Comparison of ENCODE assay signal across 8 cellular contexts in the genomic region with DNA sequence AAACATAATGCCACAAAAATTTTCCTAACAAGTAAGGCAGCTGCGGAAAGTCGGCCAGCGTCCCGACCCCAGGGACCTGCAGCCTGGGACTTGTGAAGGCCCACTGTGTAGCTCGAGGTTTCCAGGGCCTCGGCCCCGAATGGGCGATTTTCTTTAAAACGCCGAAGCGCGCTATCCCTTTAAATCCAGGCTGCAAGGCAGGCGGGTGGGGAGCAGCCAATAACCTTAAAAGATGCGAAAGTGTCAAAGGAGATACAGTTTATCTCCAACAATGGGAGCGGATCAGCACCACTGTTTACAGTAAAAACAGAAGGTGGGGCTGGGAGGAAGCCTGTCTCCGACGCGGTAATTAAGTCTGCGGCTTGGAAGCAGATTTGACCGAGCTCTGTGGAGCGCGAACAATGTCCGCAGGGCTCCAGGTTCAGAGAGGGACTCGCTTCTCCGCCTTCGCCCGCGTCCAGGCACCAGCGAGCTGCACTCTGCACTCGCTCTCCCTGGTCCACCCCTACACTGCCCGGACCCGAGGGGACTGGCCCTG. TPM values are rescaled to one million over a fixed set of nuclear protein-coding genes. Genes with fewer than 3 reads are reported as not detected.
DNase-seq lines count a peak whose midpoint lies in the region; ATAC-seq and TF ChIP-seq lines count a peak whose summit lies in the region.

No MANE protein-coding gene starts in this region.

- peaks cover 22 to 23% of the 10 kb centered on the region in 2 experiments for H3K4me1 ChIP-seq in neutrophil (ENCODE audit: control insufficient read depth in 1 of 2, insufficient read depth in 1 of 2, low read depth in 1 of 2, low read length in 1 of 2)

- H3K9me3 Mint-ChIP-seq in stimulated activated naive CD8-positive, alpha-beta T cell treated with anti-CD3 and anti-CD28 coated beads, Interleukin-15, Interleukin-2, amounts not matched to agents 100 ng/mL and 50 ng/mL, for 24 hours, result no peaks in the 10 kb centered on the region
- no peaks in the 10 kb centered on the region for H3K9me3 Mint-ChIP-seq in activated T-cell treated with anti-CD3 and anti-CD28 coated beads, Interleukin-2, amount 50 U/mL, for 72 hours

- peak overlapping the region; percentile 90 to 98 for H3K4me3 ChIP-seq in neutrophil (ENCODE audit: low read depth in 1 of 2, low read length in 1 of 2)

- H3K27ac ChIP-seq in neutrophil, result peak overlapping the region; percentile 95

- H3K9me3 ChIP-seq in neutrophil, result no peaks in the 10 kb centered on the region

- H3K4me1 Mint-ChIP-seq in stimulated activated naive CD8-positive, alpha-beta T cell treated with anti-CD3 and anti-CD28 coated beads, Interleukin-15, Interleukin-2, amounts not matched to agents 100 ng/mL and 50 ng/mL, for 24 hours (ENCODE audit: low read depth), result peaks cover 51% of the 10 kb centered on the region
- peaks cover 51% of the 10 kb centered on the region for H3K4me1 Mint-ChIP-seq in activated T-cell treated with anti-CD3 and anti-CD28 coated beads, Interleukin-2, amount 50 U/mL, for 72 hours (ENCODE audit: low read depth)

- ATAC-seq in stimulated activated naive CD8-positive, alpha-beta T cell treated with anti-CD3 and anti-CD28 coated beads, Interleukin-15, Interleukin-2, amounts not matched to agents 100 U/mL and 50 U/mL, for 24 hours, result no peak
- ATAC-seq in activated T-cell treated with anti-CD3 and anti-CD28 coated beads, Interleukin-2, amount 50 U/mL, for 72 hours (replicated peaks in 1 of 2), result no peak
- ATAC-seq in GM18868 (IDR thresholded peaks at IDR 0.05; ENCODE audit: unreplicated experiment), result no peak
- no peak for ATAC-seq in activated CD4-positive, CD25-positive, alpha-beta regulatory T cell treated with anti-CD3 and anti-CD28 coated beads, Interleukin-2, amount 50 U/mL, for 24 hours

- H3K36me3 ChIP-seq in neutrophil, result no peaks in the 10 kb centered on the region

- H3K27me3 Mint-ChIP-seq in stimulated activated naive CD8-positive, alpha-beta T cell treated with anti-CD3 and anti-CD28 coated beads, Interleukin-15, Interleukin-2, amounts not matched to agents 100 ng/mL and 50 ng/mL, for 24 hours, result peaks cover 28% of the 10 kb centered on the region
- H3K27me3 Mint-ChIP-seq in activated T-cell treated with anti-CD3 and anti-CD28 coated beads, Interleukin-2, amount 50 U/mL, for 72 hours (ENCODE audit: low read depth), result peaks cover 41% of the 10 kb centered on the region

- H3K27me3 ChIP-seq in neutrophil, result peaks cover 53% of the 10 kb centered on the region

- no peaks in the 10 kb centered on the region for H3K36me3 Mint-ChIP-seq in stimulated activated naive CD8-positive, alpha-beta T cell treated with anti-CD3 and anti-CD28 coated beads, Interleukin-15, Interleukin-2, amounts not matched to agents 100 ng/mL and 50 ng/mL, for 24 hours (ENCODE audit: low read depth)
- H3K36me3 Mint-ChIP-seq in activated T-cell treated with anti-CD3 and anti-CD28 coated beads, Interleukin-2, amount 50 U/mL, for 72 hours (ENCODE audit: insufficient read depth in 2 of 2), result peaks cover 5 to 7% of the 10 kb centered on the region in 2 donors

- H3K4me3 Mint-ChIP-seq in stimulated activated naive CD8-positive, alpha-beta T cell treated with anti-CD3 and anti-CD28 coated beads, Interleukin-15, Interleukin-2, amounts not matched to agents 100 ng/mL and 50 ng/mL, for 24 hours, result peak overlapping the region; percentile 80
- H3K4me3 Mint-ChIP-seq in activated T-cell treated with anti-CD3 and anti-CD28 coated beads, Interleukin-2, amount 50 U/mL, for 72 hours, result peak overlapping the region; percentile 87 to 93

- H3K27ac Mint-ChIP-seq in stimulated activated naive CD8-positive, alpha-beta T cell treated with anti-CD3 and anti-CD28 coated beads, Interleukin-15, Interleukin-2, amounts not matched to agents 100 ng/mL and 50 ng/mL, for 24 hours, result peak overlapping the region; percentile 68
- peak overlapping the region; percentile 64 for H3K27ac Mint-ChIP-seq in activated T-cell treated with anti-CD3 and anti-CD28 coated beads, Interleukin-2, amount 50 U/mL, for 72 hours

- DNase-seq in stimulated activated naive CD8-positive, alpha-beta T cell treated with anti-CD3 and anti-CD28 coated beads, Interleukin-15, Interleukin-2, amounts not matched to agents 100 U/mL and 50 U/mL, for 24 hours, result no peak
- DNase-seq in NCI-H1694 (lab: John Stamatoyannopoulos, UW), result peak; percentile 27
- DNase-seq in activated T-cell treated with anti-CD3 and anti-CD28 coated beads, Interleukin-2, amount 50 U/mL, for 72 hours, result peak in 1 of 2 donors; percentile 7
- DNase-seq in germinal center (ENCODE audit: low spot score), result peak; percentile 40

- no peak for TF ChIP-seq CTCF in neutrophil (IDR thresholded peaks at IDR 0.05)

RNA-seq across cellular contexts. Expression of a gene that starts 1.6 kb away (rescaled TPM):
- total RNA-seq in activated T-cell treated with anti-CD3 and anti-CD28 coated beads, Interleukin-2, amount 50 U/mL, for 72 hours, result 1 to 10 TPM; 6.9 to 8.6 TPM
